ENCODE assay signal across 10 cellular contexts in the genomic region with DNA sequence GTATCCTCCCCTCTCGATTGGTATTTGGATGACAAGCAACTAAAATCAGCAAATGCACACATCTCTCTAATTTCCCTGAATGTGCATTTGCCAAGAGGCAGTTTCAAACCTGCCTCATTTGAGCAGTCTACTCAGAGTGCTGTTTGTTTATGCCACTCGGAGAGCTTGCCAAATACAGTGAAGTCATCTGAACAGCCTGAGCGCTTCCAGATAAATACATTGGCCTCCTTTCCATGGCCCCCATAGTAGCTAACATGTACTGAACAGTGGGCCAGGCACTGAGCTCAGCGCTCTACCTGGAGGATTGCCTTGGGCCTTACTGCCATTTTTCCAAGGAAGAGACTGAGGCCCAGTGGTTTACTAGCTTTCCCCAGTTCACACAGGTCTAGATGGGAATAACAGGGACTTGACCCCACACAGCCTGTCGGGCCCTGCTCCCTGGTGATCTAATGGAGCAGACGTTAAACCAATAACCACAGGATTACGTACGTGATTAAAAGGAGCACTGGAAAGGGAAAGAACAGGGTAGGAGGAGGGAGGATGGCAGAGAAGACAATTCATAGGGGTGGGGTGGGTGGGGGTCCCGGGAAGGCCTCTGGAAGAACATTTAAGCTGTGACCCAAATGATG. TPM values are rescaled to one million over a fixed set of nuclear protein-coding genes. Genes with fewer than 3 reads are reported as not detected.
DNase-seq lines count a peak whose midpoint lies in the region; TF ChIP-seq lines count a peak whose summit lies in the region.
"Had no signal": no experiment of that assay in that cellular context is flagged by ENCODE, and none has a peak within 500 bp of the region (broad histone marks: within the 10 kb centered on the region; RNA-seq: fewer than 3 reads in every experiment).

No MANE protein-coding gene starts in this region.

- peak in 1 of 2 donors; percentile 57 for TF ChIP-seq RAD21 in liver (IDR thresholded peaks at IDR 0.05)

- no peaks in the 10 kb centered on the region for H3K36me3 ChIP-seq in liver (ENCODE audit: control insufficient read depth in 4 of 4, insufficient read depth in 3 of 4, low read depth in 1 of 4, low read length in 3 of 4)
- no peaks in the 10 kb centered on the region for H3K36me3 ChIP-seq in MM.1S (replicated peaks; ENCODE audit: insufficient read depth, low read length)
- H3K36me3 ChIP-seq in ascending aorta, result no peaks in the 10 kb centered on the region

- DNase-seq in NCI-H2171 treated with DMSO at 0.1 percent for 48 hours (lab: John Stamatoyannopoulos, UW) (peak; percentile 15), NCI-H2171 (lab: John Stamatoyannopoulos, UW) (no peak), choroid plexus epithelial cell (ENCODE audit: low read depth) (peak; percentile 70), ureter (ENCODE audit: low spot score) (peak; percentile 57), MM.1S (no peak), ascending aorta (ENCODE audit: low spot score in 2 of 2) (no peak), RPMI8226 (no peak)

- H3K9me3 ChIP-seq in liver (ENCODE audit: control insufficient read depth in 4 of 4, low read length in 3 of 4) (no peaks in the 10 kb centered on the region), MM.1S (replicated peaks; ENCODE audit: insufficient read depth, low read length) (no peaks in the 10 kb centered on the region), ascending aorta (no peaks in the 10 kb centered on the region)

- H4K20me1 ChIP-seq in MM.1S (ENCODE audit: insufficient read depth, low read length), result no peaks in the 10 kb centered on the region

- H3K27ac ChIP-seq in liver (ENCODE audit: low read depth in 1 of 2, low read length in 2 of 2), result peak overlapping the region in 1 of 2 donors; percentile 5
- no peak overlapping the region for H3K27ac ChIP-seq in MM.1S (ENCODE audit: low read length)
- H3K27ac ChIP-seq in ascending aorta, result no peak overlapping the region

- H2AFZ ChIP-seq in MM.1S (ENCODE audit: low read length), result no peak overlapping the region

- TF ChIP-seq CTCF in choroid plexus epithelial cell (conservative IDR thresholded peaks at IDR 0.05; ENCODE audit: low read depth, low read length), result no peak
- TF ChIP-seq CTCF in liver (IDR thresholded peaks at IDR 0.05; ENCODE audit: low read depth, low read length, missing input control), result no peak
- no peak for TF ChIP-seq CTCF in MM.1S (IDR thresholded peaks at IDR 0.05; ENCODE audit: low read length)
- no peak for TF ChIP-seq CTCF in ascending aorta (IDR thresholded peaks at IDR 0.05)

- no peaks in the 10 kb centered on the region for H3K9me2 ChIP-seq in MM.1S (replicated peaks; ENCODE audit: insufficient read depth, low read length)

- H3K27me3 ChIP-seq in liver (ENCODE audit: control insufficient read depth in 4 of 4, insufficient read depth in 4 of 4, low read length in 3 of 4) (no peaks in the 10 kb centered on the region), MM.1S (replicated peaks; ENCODE audit: insufficient read depth, low read length) (no peaks in the 10 kb centered on the region), ascending aorta (no peaks in the 10 kb centered on the region)

- 57% methylated on average over 9 of the region's 9 CpGs for WGBS in liver

- H3K4me2 ChIP-seq in MM.1S (ENCODE audit: low read depth, low read length), result no peak overlapping the region

- H3K79me2 ChIP-seq in MM.1S (ENCODE audit: low read length), result no peaks in the 10 kb centered on the region

- H3K4me3 ChIP-seq in choroid plexus epithelial cell (ENCODE audit: low read depth, low read length), result no peak overlapping the region
- H3K4me3 ChIP-seq in liver (ENCODE audit: low read depth in 1 of 3, low read length in 3 of 3), result no peak overlapping the region
- no peak overlapping the region for H3K4me3 ChIP-seq in MM.1S (ENCODE audit: low read length)
- no peak overlapping the region for H3K4me3 ChIP-seq in ascending aorta

- no peaks in the 10 kb centered on the region for H3F3A ChIP-seq in MM.1S (ENCODE audit: insufficient read depth, low read length)

- H3K4me1 ChIP-seq in liver (ENCODE audit: control insufficient read depth in 4 of 4, insufficient read depth in 4 of 4, low read length in 3 of 4), result peaks cover 3 to 11% (median 4%) of the 10 kb centered on the region in 4 donors
- H3K4me1 ChIP-seq in MM.1S (ENCODE audit: low read length), result peaks cover 8% of the 10 kb centered on the region
- H3K4me1 ChIP-seq in ascending aorta, result peaks cover 0 to 4% of the 10 kb centered on the region in 2 donors

- intact Hi-C loops in ascending aorta (cut with DNase I), result loop anchor here (10.0 kb wide), 1 partner anchor 369 kb away; the partner anchor contains the start of gene NME1

- no peak overlapping the region for H3K9ac ChIP-seq in liver (ENCODE audit: low read depth in 1 of 2, low read length in 2 of 2)
- no peak overlapping the region for H3K9ac ChIP-seq in MM.1S (ENCODE audit: low read length)

TF ChIP-seq in liver, 16 proteins besides CTCF, POLR2A, EP300 and RAD21:
- TF ChIP-seq JUND (IDR thresholded peaks at IDR 0.05), result peak in 1 of 2 donors; percentile 32
- TF ChIP-seq TAF1 (conservative IDR thresholded peaks at IDR 0.05), result no peak
- no peak for TF ChIP-seq HNF4G (IDR thresholded peaks at IDR 0.05)
- TF ChIP-seq ZBTB33 (IDR thresholded peaks at IDR 0.05), result no peak
- TF ChIP-seq YY1 (IDR thresholded peaks at IDR 0.05), result no peak
- TF ChIP-seq FOXA1 (IDR thresholded peaks at IDR 0.05), result no peak
- no peak for TF ChIP-seq NR2F2 (IDR thresholded peaks at IDR 0.05)
- TF ChIP-seq EGR1 (IDR thresholded peaks at IDR 0.05; ENCODE audit: low read depth in 2 of 2), result no peak
- TF ChIP-seq MAX (IDR thresholded peaks at IDR 0.05), result no peak
- peak; percentile 55 for TF ChIP-seq SP1 (IDR thresholded peaks at IDR 0.05)
- no peak for TF ChIP-seq GABPA (IDR thresholded peaks at IDR 0.05 in 1 of 2, conservative IDR thresholded peaks at IDR 0.05 in 1 of 2)
- peak; percentile 22 to 36 for TF ChIP-seq HNF4A (conservative IDR thresholded peaks at IDR 0.05)
- no peak for TF ChIP-seq RXRA (IDR thresholded peaks at IDR 0.05)
- TF ChIP-seq, protein P1, sequence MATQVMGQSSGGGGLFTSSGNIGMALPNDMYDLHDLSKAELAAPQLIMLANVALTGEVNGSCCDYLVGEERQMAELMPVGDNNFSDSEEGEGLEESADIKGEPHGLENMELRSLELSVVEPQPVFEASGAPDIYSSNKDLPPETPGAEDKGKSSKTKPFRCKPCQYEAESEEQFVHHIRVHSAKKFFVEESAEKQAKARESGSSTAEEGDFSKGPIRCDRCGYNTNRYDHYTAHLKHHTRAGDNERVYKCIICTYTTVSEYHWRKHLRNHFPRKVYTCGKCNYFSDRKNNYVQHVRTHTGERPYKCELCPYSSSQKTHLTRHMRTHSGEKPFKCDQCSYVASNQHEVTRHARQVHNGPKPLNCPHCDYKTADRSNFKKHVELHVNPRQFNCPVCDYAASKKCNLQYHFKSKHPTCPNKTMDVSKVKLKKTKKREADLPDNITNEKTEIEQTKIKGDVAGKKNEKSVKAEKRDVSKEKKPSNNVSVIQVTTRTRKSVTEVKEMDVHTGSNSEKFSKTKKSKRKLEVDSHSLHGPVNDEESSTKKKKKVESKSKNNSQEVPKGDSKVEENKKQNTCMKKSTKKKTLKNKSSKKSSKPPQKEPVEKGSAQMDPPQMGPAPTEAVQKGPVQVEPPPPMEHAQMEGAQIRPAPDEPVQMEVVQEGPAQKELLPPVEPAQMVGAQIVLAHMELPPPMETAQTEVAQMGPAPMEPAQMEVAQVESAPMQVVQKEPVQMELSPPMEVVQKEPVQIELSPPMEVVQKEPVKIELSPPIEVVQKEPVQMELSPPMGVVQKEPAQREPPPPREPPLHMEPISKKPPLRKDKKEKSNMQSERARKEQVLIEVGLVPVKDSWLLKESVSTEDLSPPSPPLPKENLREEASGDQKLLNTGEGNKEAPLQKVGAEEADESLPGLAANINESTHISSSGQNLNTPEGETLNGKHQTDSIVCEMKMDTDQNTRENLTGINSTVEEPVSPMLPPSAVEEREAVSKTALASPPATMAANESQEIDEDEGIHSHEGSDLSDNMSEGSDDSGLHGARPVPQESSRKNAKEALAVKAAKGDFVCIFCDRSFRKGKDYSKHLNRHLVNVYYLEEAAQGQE (IDR thresholded peaks at IDR 0.05), result no peak

RNA-seq across cellular contexts. Expression of gene ANKRD40CL, which starts 18.7 kb away (rescaled TPM):
- not detected for total RNA-seq in liver
- polyA plus RNA-seq in liver, result not detected
- not detected for total RNA-seq in ureter
- total RNA-seq in ascending aorta, result not detected
- total RNA-seq: endothelial cell of umbilical vein had no signal
- polyA plus RNA-seq: endothelial cell of umbilical vein, IgD-negative memory B cell had no signal

RNA-seq across cellular contexts. Expression of gene WFIKKN2, which starts 49.3 kb away (rescaled TPM):
- under 1 TPM in 1 of 2 donors, not detected in 1; 0.19 TPM for total RNA-seq in liver
- polyA plus RNA-seq in liver, result under 1 TPM; 0.02 to 0.07 TPM
- total RNA-seq in ureter, result 0.21 TPM
- not detected for total RNA-seq in ascending aorta
- total RNA-seq: endothelial cell of umbilical vein had no signal
- polyA plus RNA-seq: IgD-negative memory B cell had no signal

Comparison
In these comparisons a context has a peak if more than half of its experiments do, and no peak if none do; other contexts are left out.
1. DNase-seq: peak in NCI-H2171 treated with DMSO at 0.1 percent for 48 hours (single experiment), choroid plexus epithelial cell (single experiment) and ureter (single experiment); none in NCI-H2171 (single experiment), MM.1S (single experiment), ascending aorta (0 of 2) and RPMI8226 (single experiment).